2 cellular contexts compared by ENCODE assay signal in the genomic region with DNA sequence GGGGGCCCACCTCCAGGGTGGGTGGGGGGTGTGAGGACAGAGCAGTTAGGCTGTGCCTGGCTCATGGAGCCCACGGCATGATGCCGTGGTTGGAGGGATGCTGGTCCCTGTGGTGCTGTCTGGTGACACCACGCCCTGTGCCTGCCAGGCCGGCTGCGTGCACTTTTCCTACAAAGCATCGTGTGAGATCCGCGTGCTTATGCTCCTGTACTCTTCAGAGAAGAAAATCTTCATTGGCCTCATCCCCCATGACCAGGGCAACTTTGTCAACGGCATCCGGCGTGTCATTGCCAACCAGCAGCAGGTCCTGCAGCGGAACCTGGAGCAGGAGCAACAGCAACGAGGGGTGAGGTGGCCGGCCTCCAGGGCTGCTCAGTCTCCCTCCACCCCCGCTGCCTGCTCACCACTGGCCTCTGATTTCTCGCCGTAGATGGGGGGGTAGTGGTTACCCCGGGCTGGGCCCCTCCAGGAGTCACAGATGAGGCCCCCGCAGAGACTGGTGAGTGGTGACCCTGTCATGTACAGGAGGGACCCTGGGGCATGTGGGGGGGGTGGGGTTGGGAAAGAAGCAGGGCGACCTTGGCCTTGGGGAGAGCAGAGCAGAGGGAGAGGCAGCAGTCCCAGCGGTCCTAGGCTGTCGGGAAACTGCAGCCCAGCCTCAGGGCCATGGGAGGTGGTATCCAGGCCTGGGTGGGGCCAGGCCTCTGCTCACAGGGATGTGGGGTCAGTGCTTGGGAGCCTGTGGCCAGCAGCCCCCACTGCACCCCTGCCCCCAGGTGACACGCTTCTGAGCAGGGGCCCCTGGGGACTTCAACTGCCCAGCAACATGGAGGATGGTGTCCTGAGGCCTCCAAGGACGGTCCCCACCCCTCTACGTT.
TF ChIP-seq lines count a peak whose summit lies in the region.

No MANE protein-coding gene starts in this region.

TF ChIP-seq in SK-N-SH, 30 proteins besides CTCF, POLR2A, EP300 and RAD21 (continued from another document):
- TF ChIP-seq ZBTB33 (IDR thresholded peaks at IDR 0.05; ENCODE audit: borderline replicate concordance, low read depth) (no peak), EZH2phosphoT487 (IDR thresholded peaks at IDR 0.05; ENCODE audit: borderline replicate concordance, low read depth) (no peak), FOXM1 (IDR thresholded peaks at IDR 0.05; ENCODE audit: low read depth) (no peak), FOXJ3 (CRISPR knock-in tag; IDR thresholded peaks at IDR 0.05) (no peak), GATA2 (CRISPR knock-in tag; IDR thresholded peaks at IDR 0.05) (no peak), MEF2A (IDR thresholded peaks at IDR 0.05; ENCODE audit: borderline replicate concordance, low read depth) (no peak), TEAD4 (IDR thresholded peaks at IDR 0.05; ENCODE audit: borderline replicate concordance, insufficient read depth) (no peak), USF2 (IDR thresholded peaks at IDR 0.05; ENCODE audit: borderline replicate concordance, low read depth, low read length) (no peak), NRF1 (IDR thresholded peaks at IDR 0.05; ENCODE audit: low read depth, low read length) (no peak), YY1 (IDR thresholded peaks at IDR 0.05; ENCODE audit: low read depth) (no peak)

TF ChIP-seq in SK-N-SH treated with all-trans-retinoic acid at 6 μM for 48 hours, 23 proteins besides CTCF, POLR2A, EP300 and RAD21 (continued from another document):
- TF ChIP-seq, protein P1, sequence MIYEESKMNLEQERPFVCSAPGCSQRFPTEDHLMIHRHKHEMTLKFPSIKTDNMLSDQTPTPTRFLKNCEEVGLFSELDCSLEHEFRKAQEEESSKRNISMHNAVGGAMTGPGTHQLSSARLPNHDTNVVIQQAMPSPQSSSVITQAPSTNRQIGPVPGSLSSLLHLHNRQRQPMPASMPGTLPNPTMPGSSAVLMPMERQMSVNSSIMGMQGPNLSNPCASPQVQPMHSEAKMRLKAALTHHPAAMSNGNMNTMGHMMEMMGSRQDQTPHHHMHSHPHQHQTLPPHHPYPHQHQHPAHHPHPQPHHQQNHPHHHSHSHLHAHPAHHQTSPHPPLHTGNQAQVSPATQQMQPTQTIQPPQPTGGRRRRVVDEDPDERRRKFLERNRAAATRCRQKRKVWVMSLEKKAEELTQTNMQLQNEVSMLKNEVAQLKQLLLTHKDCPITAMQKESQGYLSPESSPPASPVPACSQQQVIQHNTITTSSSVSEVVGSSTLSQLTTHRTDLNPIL (CRISPR knock-in tag; IDR thresholded peaks at IDR 0.05; ENCODE audit: low read depth): no peak
- TF ChIP-seq ZC3H10 (CRISPR knock-in tag; IDR thresholded peaks at IDR 0.05): no peak
